In genomic region chr5:132010645-132011560, GRCh38 we compare ENCODE assay signal across 8 cellular contexts. TPM values are rescaled to one million over a fixed set of nuclear protein-coding genes. Genes with fewer than 3 reads are reported as not detected.
A peak's percentile ranks its signal among the peaks of the same experiment; 100 is the strongest.
DNase-seq lines count a peak whose midpoint lies in the region; ATAC-seq and TF ChIP-seq lines count a peak whose summit lies in the region.

No MANE protein-coding gene starts in this region.

- H3K4me3 Mint-ChIP-seq in natural killer cell treated with Interleukin-12 subunit alpha and Interleukin-12 subunit beta and Interleukin-15 and Interleukin-18, amount 100 ng/mL, for 72 hours: peak overlapping the region; percentile 62

- POLR2A ChIA-PET in OCI-LY7 (lab: Charles Lee): interaction anchor here (0.6 kb wide), 1 partner anchor 205 kb away, joined by 5 read pairs; no protein-coding TSS in a partner anchor

- no peaks in the 10 kb centered on the region for H3K36me3 Mint-ChIP-seq in natural killer cell treated with Interleukin-12 subunit alpha and Interleukin-12 subunit beta and Interleukin-15 and Interleukin-18, amount 100 ng/mL, for 72 hours

- H3K27ac Mint-ChIP-seq in natural killer cell treated with Interleukin-12 subunit alpha and Interleukin-12 subunit beta and Interleukin-15 and Interleukin-18, amount 100 ng/mL, for 72 hours: peak overlapping the region in 1 of 2 donors; percentile 25

- no peaks in the 10 kb centered on the region for H3K9me3 ChIP-seq in BLaER1
- H3K9me3 ChIP-seq in OCI-LY7 (ENCODE audit: low read length): no peaks in the 10 kb centered on the region
- no peaks in the 10 kb centered on the region for H3K9me3 ChIP-seq in ectodermal cell (ENCODE audit: control insufficient read depth, low read length)

- peaks cover 14 to 19% of the 10 kb centered on the region in 2 donors for H3K4me1 Mint-ChIP-seq in natural killer cell treated with Interleukin-12 subunit alpha and Interleukin-12 subunit beta and Interleukin-15 and Interleukin-18, amount 100 ng/mL, for 72 hours (ENCODE audit: low read depth in 2 of 2)

- DNase-seq in OCI-LY7 (ENCODE audit: low spot score): no peak
- DNase-seq in natural killer cell treated with Interleukin-12 subunit alpha and Interleukin-12 subunit beta and Interleukin-15 and Interleukin-18, amount 100 ng/mL, for 72 hours (ENCODE audit: low spot score): peak; percentile 52
- no peak for DNase-seq in HPDE6-E6E7 (ENCODE audit: extremely low spot score)
- no peak for DNase-seq in NCI-H446 (lab: John Stamatoyannopoulos, UW)
- DNase-seq in HT-29 (ENCODE audit: low spot score): no peak

- 8 to 10% methylated on average over 43 of the region's 43 CpGs for WGBS in ectodermal cell, 2 experiments

- peaks cover 21 to 24% of the 10 kb centered on the region in 2 donors for H3K27me3 Mint-ChIP-seq in natural killer cell treated with Interleukin-12 subunit alpha and Interleukin-12 subunit beta and Interleukin-15 and Interleukin-18, amount 100 ng/mL, for 72 hours

- TF ChIP-seq CTCF in OCI-LY7 (conservative IDR thresholded peaks at IDR 0.05; ENCODE audit: low read length): no peak

- no peak overlapping the region for H3K9ac ChIP-seq in BLaER1

- H4K20me1 ChIP-seq in BLaER1 (peaks cover 16% of the 10 kb centered on the region; the same call in 1 of the 2 replicates), OCI-LY7 (ENCODE audit: insufficient read depth, low read length) (no peaks in the 10 kb centered on the region)

- no peaks in the 10 kb centered on the region for H3K9me3 Mint-ChIP-seq in natural killer cell treated with Interleukin-12 subunit alpha and Interleukin-12 subunit beta and Interleukin-15 and Interleukin-18, amount 100 ng/mL, for 72 hours

- H2AFZ ChIP-seq in OCI-LY7 (ENCODE audit: low read length): no peak overlapping the region

- intact Hi-C loops in OCI-LY7 (cut with micrococcal nuclease; ENCODE audit: unreplicated experiment): no loop called here

- H3K27me3 ChIP-seq in BLaER1 (peaks cover 48% of the 10 kb centered on the region), ectodermal cell (ENCODE audit: control insufficient read depth, insufficient read depth, low read length, poor library complexity, severe bottlenecking) (peaks cover 37% of the 10 kb centered on the region)

- H3K4me1 ChIP-seq in BLaER1 (peaks cover 21% of the 10 kb centered on the region), OCI-LY7 (ENCODE audit: insufficient read depth, low read length, poor library complexity, severe bottlenecking) (no peaks in the 10 kb centered on the region), ectodermal cell (ENCODE audit: control insufficient read depth, insufficient read depth, low read length) (peaks cover 4% of the 10 kb centered on the region)

- H3K9me2 ChIP-seq in OCI-LY7 (ENCODE audit: insufficient read depth, low read length): no peaks in the 10 kb centered on the region

- ATAC-seq in natural killer cell treated with Interleukin-12 subunit alpha and Interleukin-12 subunit beta and Interleukin-15 and Interleukin-18, amount 100 ng/mL, for 72 hours: peak; percentile 1 to 2
- no peak for ATAC-seq in HG02852 (IDR thresholded peaks at IDR 0.05; ENCODE audit: unreplicated experiment)

- H3K27ac ChIP-seq in BLaER1 (no peak overlapping the region), OCI-LY7 (ENCODE audit: low read depth, low read length, poor library complexity, severe bottlenecking) (no peak overlapping the region), ectodermal cell (ENCODE audit: insufficient read depth, low read depth, low read length, poor library complexity, severe bottlenecking) (no peak overlapping the region)

- no TSS peak for BruUV-seq in OCI-LY7 (replicated peaks; lab: Mats Ljungman, UMichigan)

- no peaks in the 10 kb centered on the region for H3K79me2 ChIP-seq in OCI-LY7 (ENCODE audit: insufficient read depth, low read depth, low read length)

- CTCF ChIA-PET in OCI-LY7 (lab: Charles Lee; ENCODE audit: unreplicated experiment): no interaction called here

- H3K4me2 ChIP-seq in BLaER1 (peak overlapping the region; percentile 94), OCI-LY7 (ENCODE audit: low read length) (peak overlapping the region; percentile 30; the same call in 1 of the 2 replicates)

- no peaks in the 10 kb centered on the region for H3K36me3 ChIP-seq in BLaER1
- H3K36me3 ChIP-seq in OCI-LY7 (ENCODE audit: insufficient read depth, low read length): no peaks in the 10 kb centered on the region
- H3K36me3 ChIP-seq in ectodermal cell (ENCODE audit: control insufficient read depth, insufficient read depth, low read length): no peaks in the 10 kb centered on the region

- peak overlapping the region; percentile 65 for H3K4me3 ChIP-seq in BLaER1
- no peak overlapping the region for H3K4me3 ChIP-seq in OCI-LY7 (ENCODE audit: low read depth, low read length, poor library complexity, severe bottlenecking)
- peak overlapping the region; percentile 41 for H3K4me3 ChIP-seq in ectodermal cell (ENCODE audit: insufficient read depth, low read depth, low read length)

RNA-seq across cellular contexts. Expression of gene ACSL6, which starts 0.6 kb away (rescaled TPM):
- total RNA-seq in OCI-LY7 (2014; rRNA removed; shearing (Covaris generic)): 0.39 TPM in 1 of 2 replicates, not detected in the other
- not detected in 2 replicates for total RNA-seq in OCI-LY7 (2022)
- polyA plus RNA-seq in ectodermal cell (2013, experiment 1 of 4): not detected
- 0.18 TPM for polyA plus RNA-seq in ectodermal cell (2013, experiment 2 of 4)
- 0.11 TPM for polyA plus RNA-seq in ectodermal cell (2013, experiment 3 of 4)
- polyA plus RNA-seq in ectodermal cell (2013, experiment 4 of 4): 0.81 TPM
- total RNA-seq in natural killer cell treated with Interleukin-12 subunit alpha and Interleukin-12 subunit beta and Interleukin-15 and Interleukin-18, amount 100 ng/mL, for 72 hours: 1 to 10 TPM in 1 of 2 donors, under 1 TPM in 1; 0.67 to 1.5 TPM
- not detected in 2 replicates for total RNA-seq in HT-29 (2014; rRNA removed; shearing (Covaris generic))

RNA-seq across cellular contexts. Expression of gene IL3, which starts 49.6 kb away (rescaled TPM):
- not detected in 2 replicates for total RNA-seq in OCI-LY7 (2014; rRNA removed; shearing (Covaris generic))
- total RNA-seq in OCI-LY7 (2022): not detected in 2 replicates
- polyA plus RNA-seq in ectodermal cell (2013, experiment 1 of 4): not detected
- not detected for polyA plus RNA-seq in ectodermal cell (2013, experiment 2 of 4)
- not detected for polyA plus RNA-seq in ectodermal cell (2013, experiment 3 of 4)
- polyA plus RNA-seq in ectodermal cell (2013, experiment 4 of 4): not detected
- under 1 TPM in 1 of 2 donors, not detected in 1; 0.36 TPM for total RNA-seq in natural killer cell treated with Interleukin-12 subunit alpha and Interleukin-12 subunit beta and Interleukin-15 and Interleukin-18, amount 100 ng/mL, for 72 hours
- not detected in 2 replicates for total RNA-seq in HT-29 (2014; rRNA removed; shearing (Covaris generic))
